ENCODE assay signal across 1 cellular context in genomic region chr2:171460537-171460936, GRCh38.
TF ChIP-seq lines count a peak whose summit lies in the region.

No MANE protein-coding gene starts in this region.

TF ChIP-seq in HepG2, 621 proteins besides CTCF, POLR2A, EP300 and RAD21 (continued from another document and continues in another):
- TF ChIP-seq FOXO4 (CRISPR knock-in tag; conservative IDR thresholded peaks at IDR 0.05) = no peak
- no peak for TF ChIP-seq MXD4 (CRISPR knock-in tag; IDR thresholded peaks at IDR 0.05)
- no peak for TF ChIP-seq ZNF75D (CRISPR knock-in tag; IDR thresholded peaks at IDR 0.05; ENCODE audit: borderline replicate concordance)
- TF ChIP-seq POLR2AphosphoS5 (IDR thresholded peaks at IDR 0.05; ENCODE audit: low read depth, low read length) = no peak
- TF ChIP-seq, protein P1, sequence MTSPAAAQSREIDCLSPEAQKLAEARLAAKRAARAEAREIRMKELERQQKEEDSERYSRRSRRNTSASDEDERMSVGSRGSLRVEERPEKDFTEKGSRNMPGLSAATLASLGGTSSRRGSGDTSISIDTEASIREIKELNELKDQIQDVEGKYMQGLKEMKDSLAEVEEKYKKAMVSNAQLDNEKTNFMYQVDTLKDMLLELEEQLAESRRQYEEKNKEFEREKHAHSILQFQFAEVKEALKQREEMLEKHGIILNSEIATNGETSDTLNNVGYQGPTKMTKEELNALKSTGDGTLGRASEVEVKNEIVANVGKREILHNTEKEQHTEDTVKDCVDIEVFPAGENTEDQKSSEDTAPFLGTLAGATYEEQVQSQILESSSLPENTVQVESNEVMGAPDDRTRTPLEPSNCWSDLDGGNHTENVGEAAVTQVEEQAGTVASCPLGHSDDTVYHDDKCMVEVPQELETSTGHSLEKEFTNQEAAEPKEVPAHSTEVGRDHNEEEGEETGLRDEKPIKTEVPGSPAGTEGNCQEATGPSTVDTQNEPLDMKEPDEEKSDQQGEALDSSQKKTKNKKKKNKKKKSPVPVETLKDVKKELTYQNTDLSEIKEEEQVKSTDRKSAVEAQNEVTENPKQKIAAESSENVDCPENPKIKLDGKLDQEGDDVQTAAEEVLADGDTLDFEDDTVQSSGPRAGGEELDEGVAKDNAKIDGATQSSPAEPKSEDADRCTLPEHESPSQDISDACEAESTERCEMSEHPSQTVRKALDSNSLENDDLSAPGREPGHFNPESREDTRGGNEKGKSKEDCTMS (CRISPR knock-in tag; conservative IDR thresholded peaks at IDR 0.05) = no peak
- no peak for TF ChIP-seq REL (CRISPR knock-in tag; conservative IDR thresholded peaks at IDR 0.05)
- TF ChIP-seq, protein P2, sequence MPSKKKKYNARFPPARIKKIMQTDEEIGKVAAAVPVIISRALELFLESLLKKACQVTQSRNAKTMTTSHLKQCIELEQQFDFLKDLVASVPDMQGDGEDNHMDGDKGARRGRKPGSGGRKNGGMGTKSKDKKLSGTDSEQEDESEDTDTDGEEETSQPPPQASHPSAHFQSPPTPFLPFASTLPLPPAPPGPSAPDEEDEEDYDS (CRISPR knock-in tag; IDR thresholded peaks at IDR 0.05) = no peak
- TF ChIP-seq, protein P3, sequence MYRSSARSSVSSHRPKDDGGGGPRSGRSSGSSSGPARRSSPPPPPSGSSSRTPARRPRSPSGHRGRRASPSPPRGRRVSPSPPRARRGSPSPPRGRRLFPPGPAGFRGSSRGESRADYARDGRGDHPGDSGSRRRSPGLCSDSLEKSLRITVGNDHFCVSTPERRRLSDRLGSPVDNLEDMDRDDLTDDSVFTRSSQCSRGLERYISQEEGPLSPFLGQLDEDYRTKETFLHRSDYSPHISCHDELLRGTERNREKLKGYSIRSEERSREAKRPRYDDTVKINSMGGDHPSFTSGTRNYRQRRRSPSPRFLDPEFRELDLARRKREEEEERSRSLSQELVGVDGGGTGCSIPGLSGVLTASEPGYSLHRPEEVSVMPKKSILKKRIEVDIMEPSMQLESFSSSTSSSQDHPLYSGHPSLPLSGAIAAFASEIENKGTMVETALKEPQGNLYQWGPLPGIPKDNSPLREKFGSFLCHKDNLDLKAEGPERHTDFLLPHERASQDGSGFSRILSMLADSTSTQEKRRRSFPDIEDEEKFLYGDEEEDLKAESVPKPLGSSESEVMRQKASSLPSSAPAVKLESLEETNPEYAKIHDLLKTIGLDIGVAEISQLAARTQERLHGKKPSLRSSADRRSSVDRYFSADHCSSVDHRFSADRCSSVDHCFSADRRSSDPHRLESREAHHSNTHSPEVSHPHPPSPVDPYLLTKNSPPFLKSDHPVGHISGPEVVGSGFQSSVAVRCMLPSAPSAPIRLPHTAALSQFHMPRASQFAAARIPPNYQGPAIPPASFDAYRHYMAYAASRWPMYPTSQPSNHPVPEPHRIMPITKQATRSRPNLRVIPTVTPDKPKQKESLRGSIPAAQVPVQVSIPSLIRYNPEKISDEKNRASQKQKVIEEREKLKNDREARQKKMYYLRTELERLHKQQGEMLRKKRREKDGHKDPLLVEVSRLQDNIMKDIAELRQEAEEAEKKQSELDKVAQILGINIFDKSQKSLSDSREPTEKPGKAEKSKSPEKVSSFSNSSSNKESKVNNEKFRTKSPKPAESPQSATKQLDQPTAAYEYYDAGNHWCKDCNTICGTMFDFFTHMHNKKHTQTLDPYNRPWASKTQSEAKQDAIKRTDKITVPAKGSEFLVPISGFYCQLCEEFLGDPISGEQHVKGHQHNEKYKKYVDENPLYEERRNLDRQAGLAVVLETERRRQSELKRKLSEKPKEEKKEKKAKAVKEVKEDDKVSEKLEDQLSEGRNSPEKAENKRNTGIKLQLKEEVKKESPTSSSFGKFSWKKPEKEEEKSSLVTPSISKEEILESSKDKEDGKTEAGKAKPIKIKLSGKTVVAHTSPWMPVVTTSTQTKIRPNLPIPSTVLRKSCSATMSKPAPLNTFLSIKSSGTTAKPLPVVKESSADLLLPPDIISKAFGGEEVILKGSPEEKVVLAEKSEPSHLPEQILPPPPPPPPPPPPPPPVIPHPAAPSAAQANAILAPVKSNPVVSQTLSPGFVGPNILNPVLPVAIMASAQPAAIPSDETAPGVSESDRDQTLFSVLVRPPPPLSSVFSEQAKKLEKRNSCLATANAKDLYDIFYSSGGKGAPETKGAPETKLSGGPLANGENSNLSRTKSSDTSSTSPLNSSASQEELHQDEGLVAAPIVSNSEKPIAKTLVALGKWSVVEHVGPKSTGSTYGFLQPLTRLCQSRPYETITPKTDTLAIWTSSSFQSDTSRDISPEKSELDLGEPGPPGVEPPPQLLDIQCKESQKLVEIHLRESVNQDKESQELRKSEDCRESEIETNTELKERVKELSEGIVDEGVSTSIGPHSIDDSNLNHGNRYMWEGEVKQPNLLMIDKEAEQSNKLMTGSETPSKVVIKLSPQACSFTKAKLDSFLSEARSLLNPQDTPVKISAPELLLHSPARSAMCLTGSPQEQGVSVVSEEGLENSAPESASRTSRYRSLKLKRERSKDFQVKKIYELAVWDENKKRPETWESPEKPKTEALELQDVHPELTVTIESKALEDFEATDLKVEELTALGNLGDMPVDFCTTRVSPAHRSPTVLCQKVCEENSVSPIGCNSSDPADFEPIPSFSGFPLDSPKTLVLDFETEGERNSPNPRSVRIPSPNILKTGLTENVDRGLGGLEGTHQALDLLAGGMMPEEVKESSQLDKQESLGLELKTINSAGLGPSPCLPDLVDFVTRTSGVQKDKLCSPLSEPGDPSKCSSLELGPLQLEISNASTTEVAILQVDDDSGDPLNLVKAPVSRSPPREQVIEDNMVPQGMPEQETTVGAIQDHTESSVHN (CRISPR knock-in tag; IDR thresholded peaks at IDR 0.05) = no peak
- TF ChIP-seq ZNF382 (CRISPR knock-in tag; IDR thresholded peaks at IDR 0.05; ENCODE audit: borderline replicate concordance) = no peak
- TF ChIP-seq, protein P4, sequence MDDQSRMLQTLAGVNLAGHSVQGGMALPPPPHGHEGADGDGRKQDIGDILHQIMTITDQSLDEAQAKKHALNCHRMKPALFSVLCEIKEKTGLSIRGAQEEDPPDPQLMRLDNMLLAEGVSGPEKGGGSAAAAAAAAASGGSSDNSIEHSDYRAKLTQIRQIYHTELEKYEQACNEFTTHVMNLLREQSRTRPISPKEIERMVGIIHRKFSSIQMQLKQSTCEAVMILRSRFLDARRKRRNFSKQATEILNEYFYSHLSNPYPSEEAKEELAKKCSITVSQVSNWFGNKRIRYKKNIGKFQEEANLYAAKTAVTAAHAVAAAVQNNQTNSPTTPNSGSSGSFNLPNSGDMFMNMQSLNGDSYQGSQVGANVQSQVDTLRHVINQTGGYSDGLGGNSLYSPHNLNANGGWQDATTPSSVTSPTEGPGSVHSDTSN (CRISPR knock-in tag; IDR thresholded peaks at IDR 0.05; ENCODE audit: borderline replicate concordance) = no peak
- TF ChIP-seq ZMYM2 (CRISPR knock-in tag; IDR thresholded peaks at IDR 0.05) = 0 out of 2 replicates have a peak, but pooled peaks have one; percentile 67
- TF ChIP-seq ZNF441 (CRISPR knock-in tag; IDR thresholded peaks at IDR 0.05; ENCODE audit: borderline replicate concordance) = no peak
- peak in 1 of 2 experiments; percentile 41; a peak in 1 of 4 replicates for TF ChIP-seq NR2F1 (CRISPR knock-in tag; IDR thresholded peaks at IDR 0.05)
- no peak for TF ChIP-seq IKZF1 (IDR thresholded peaks at IDR 0.05)
- no peak for TF ChIP-seq TAF15 (IDR thresholded peaks at IDR 0.05; ENCODE audit: low read depth, low read length, poor library complexity, severe bottlenecking)
- TF ChIP-seq MAFF (IDR thresholded peaks at IDR 0.05; ENCODE audit: low read depth, low read length) = no peak
- TF ChIP-seq ZSCAN5A (CRISPR knock-in tag; IDR thresholded peaks at IDR 0.05; ENCODE audit: borderline replicate concordance) = no peak
- no peak for TF ChIP-seq ZNF337 (CRISPR knock-in tag; IDR thresholded peaks at IDR 0.05; ENCODE audit: borderline replicate concordance, low read depth)
- no peak for TF ChIP-seq GLI4 (CRISPR knock-in tag; IDR thresholded peaks at IDR 0.05; ENCODE audit: borderline replicate concordance)
- TF ChIP-seq ZMYM3 (CRISPR knock-in tag; IDR thresholded peaks at IDR 0.05) = 0 out of 2 replicates have a peak, but pooled peaks have one; percentile 50
- TF ChIP-seq GMEB2 (CRISPR knock-in tag; IDR thresholded peaks at IDR 0.05; ENCODE audit: low read depth) = no peak
- TF ChIP-seq PHF21A (CRISPR knock-in tag; IDR thresholded peaks at IDR 0.05) = no peak
- no peak for TF ChIP-seq MED8 (CRISPR knock-in tag; IDR thresholded peaks at IDR 0.05; ENCODE audit: insufficient replicate concordance)
- TF ChIP-seq SMARCE1 (IDR thresholded peaks at IDR 0.05; ENCODE audit: borderline replicate concordance) = no peak
- TF ChIP-seq CENPT (CRISPR knock-in tag; IDR thresholded peaks at IDR 0.05; ENCODE audit: low read depth) = no peak
- no peak for TF ChIP-seq ZNF674 (CRISPR knock-in tag; IDR thresholded peaks at IDR 0.05; ENCODE audit: low read depth)
- TF ChIP-seq MBD4 (IDR thresholded peaks at IDR 0.05; ENCODE audit: borderline replicate concordance, low read length) = no peak
- TF ChIP-seq ZNF644 (CRISPR knock-in tag; IDR thresholded peaks at IDR 0.05; ENCODE audit: low read depth) = 0 out of 2 replicates have a peak, but pooled peaks have one; percentile 10
- no peak for TF ChIP-seq ZNF12 (CRISPR knock-in tag; IDR thresholded peaks at IDR 0.05)
- no peak for TF ChIP-seq NFYC (CRISPR knock-in tag; IDR thresholded peaks at IDR 0.05)
- TF ChIP-seq XBP1 (CRISPR knock-in tag; IDR thresholded peaks at IDR 0.05) = no peak
- no peak for TF ChIP-seq CBX5 (CRISPR knock-in tag; IDR thresholded peaks at IDR 0.05; ENCODE audit: borderline replicate concordance)
- TF ChIP-seq, protein P5, sequence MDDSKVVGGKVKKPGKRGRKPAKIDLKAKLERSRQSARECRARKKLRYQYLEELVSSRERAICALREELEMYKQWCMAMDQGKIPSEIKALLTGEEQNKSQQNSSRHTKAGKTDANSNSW (CRISPR knock-in tag; IDR thresholded peaks at IDR 0.05; ENCODE audit: borderline replicate concordance) = no peak
- TF ChIP-seq ASH2L (IDR thresholded peaks at IDR 0.05; ENCODE audit: insufficient read length, low read depth, low read length) = no peak
- TF ChIP-seq HOXD1 (CRISPR knock-in tag; IDR thresholded peaks at IDR 0.05) = no peak
- TF ChIP-seq GPBP1L1 (CRISPR knock-in tag; IDR thresholded peaks at IDR 0.05) = no peak
- no peak for TF ChIP-seq PPARG (CRISPR knock-in tag; conservative IDR thresholded peaks at IDR 0.05)
- no peak for TF ChIP-seq ISL2 (CRISPR knock-in tag; IDR thresholded peaks at IDR 0.05)
- TF ChIP-seq ZSCAN30 (CRISPR knock-in tag; IDR thresholded peaks at IDR 0.05) = no peak
- no peak for TF ChIP-seq HDAC6 (IDR thresholded peaks at IDR 0.05; ENCODE audit: low read depth, low read length)
- no peak for TF ChIP-seq ZNF772 (CRISPR knock-in tag; IDR thresholded peaks at IDR 0.05)
- TF ChIP-seq ZNF83 (CRISPR knock-in tag; IDR thresholded peaks at IDR 0.05; ENCODE audit: borderline replicate concordance) = no peak
- TF ChIP-seq ZNF773 (CRISPR knock-in tag; IDR thresholded peaks at IDR 0.05; ENCODE audit: borderline replicate concordance) = no peak
- no peak for TF ChIP-seq NAIF1 (CRISPR knock-in tag; IDR thresholded peaks at IDR 0.05; ENCODE audit: borderline replicate concordance)
- TF ChIP-seq GATAD1 (CRISPR knock-in tag; IDR thresholded peaks at IDR 0.05) = no peak
- no peak for TF ChIP-seq NR2F6 (IDR thresholded peaks at IDR 0.05)
- 0 out of 2 replicates have a peak, but pooled peaks have one; percentile 54 for TF ChIP-seq NR2F6 (CRISPR knock-in tag; IDR thresholded peaks at IDR 0.05)
- no peak for TF ChIP-seq ZNF33B (CRISPR knock-in tag; IDR thresholded peaks at IDR 0.05)
- TF ChIP-seq ZNF792 (CRISPR knock-in tag; IDR thresholded peaks at IDR 0.05) = no peak
- TF ChIP-seq HNRNPL (IDR thresholded peaks at IDR 0.05; ENCODE audit: low read depth, low read length) = no peak
